Comparison of ENCODE assay signal across 8 cellular contexts in genomic region chr2:106116248-106116647, GRCh38.
"Had no signal": no experiment of that assay in that cellular context is flagged by ENCODE, and none has a peak within 500 bp of the region (broad histone marks: within the 10 kb centered on the region; RNA-seq: fewer than 3 reads in every experiment).

No MANE protein-coding gene starts in this region.

- H3K9me3 ChIP-seq: left lung, thyroid gland, uterus had no signal

- H3K36me3 ChIP-seq: uterus had no signal

- DNase-seq: activated T-cell treated with anti-CD3 and anti-CD28 coated beads, Interleukin-2, amount 50 U/mL, for 72 hours; amniotic stem cell; left lung; stimulated activated CD4-positive, alpha-beta T cell treated with anti-CD3 and anti-CD28 coated beads, Interleukin-4, amount 100 ng/mL, for 4 hours; thyroid gland; uterus had no signal

- H3K27me3 ChIP-seq: left lung, thyroid gland, uterus had no signal

- H3K4me3 ChIP-seq: left lung, skin epidermis, thyroid gland, uterus had no signal

- H3K4me1 ChIP-seq: thyroid gland, uterus had no signal

- H3K27ac ChIP-seq: left lung, skin epidermis, thyroid gland, uterus had no signal

- ATAC-seq: activated T-cell treated with anti-CD3 and anti-CD28 coated beads, Interleukin-2, amount 50 U/mL, for 72 hours; esophagus mucosa; left lung had no signal
